11 cellular contexts compared by ENCODE assay signal in genomic region chr5:135356522-135357318, GRCh38. TPM values are rescaled to one million over a fixed set of nuclear protein-coding genes. Genes with fewer than 3 reads are reported as not detected.
DNase-seq lines count a peak whose midpoint lies in the region; ATAC-seq and TF ChIP-seq lines count a peak whose summit lies in the region.
"Had no signal": no experiment of that assay in that cellular context is flagged by ENCODE, and none has a peak within 500 bp of the region (broad histone marks: within the 10 kb centered on the region; RNA-seq: fewer than 3 reads in every experiment).

No MANE protein-coding gene starts in this region.

- H3K9me3 ChIP-seq in Caco-2: no peaks in the 10 kb centered on the region

- ATAC-seq in left cardiac atrium (peak; percentile 94 to 96), sciatic nerve (peak; percentile 95), T-cell (replicated peaks in 1 of 4) (no peak)
- ATAC-seq: activated CD8-positive, alpha-beta T cell treated with anti-CD3 and anti-CD28 coated beads, Interleukin-2, amount 10 ng/mL, durations not matched to agents 7 days and 5 days; Panc1 had no signal

- BruUV-seq in Caco-2 (replicated peaks; lab: Mats Ljungman, UMichigan): no TSS peak

- H3K27me3 ChIP-seq in Caco-2 (replicated peaks; ENCODE audit: control insufficient read depth, insufficient read depth, low read length): no peaks in the 10 kb centered on the region

- H3K4me3 ChIP-seq in astrocyte of the spinal cord (ENCODE audit: low read depth, low read length) (no peak overlapping the region), Caco-2 (ENCODE audit: low read depth, low read length) (no peak overlapping the region)

- H3K4me1 Mint-ChIP-seq in T-cell (peaks cover 11 to 13% (median 11%) of the 10 kb centered on the region in 3 donors), Caco-2 (ENCODE audit: low read depth, unreplicated experiment) (no peaks in the 10 kb centered on the region)

- H3K36me3 Mint-ChIP-seq in T-cell (peaks cover 48% of the 10 kb centered on the region), Caco-2 (ENCODE audit: insufficient read depth, unreplicated experiment) (peaks cover 73% of the 10 kb centered on the region)

- H3K27me3 Mint-ChIP-seq in T-cell (no peaks in the 10 kb centered on the region), Caco-2 (ENCODE audit: insufficient read depth, unreplicated experiment) (no peaks in the 10 kb centered on the region)
- H3K27me3 Mint-ChIP-seq: naive B cell had no signal

- TF ChIP-seq CTCF in astrocyte of the spinal cord (IDR thresholded peaks at IDR 0.05; ENCODE audit: low read depth, low read length): no peak
- TF ChIP-seq CTCF in Caco-2 (IDR thresholded peaks at IDR 0.05; ENCODE audit: insufficient read depth in 1 of 2, low read depth in 1 of 2, low read length in 1 of 2, severe bottlenecking in 1 of 2, unreplicated experiment in 1 of 2): no peak

- CTCF ChIA-PET in T-cell (lab: Charles Lee) (no interaction called here), Caco-2 (lab: Charles Lee) (no interaction called here)

- peaks cover 1% of the 10 kb centered on the region for H3K36me3 ChIP-seq in Caco-2 (ENCODE audit: control insufficient read depth, insufficient read depth, low read length)

- H3K4me3 Mint-ChIP-seq in T-cell (no peak overlapping the region), Caco-2 (ENCODE audit: unreplicated experiment) (no peak overlapping the region)
- H3K4me3 Mint-ChIP-seq: activated CD8-positive, alpha-beta T cell treated with anti-CD3 and anti-CD28 coated beads, Interleukin-2, amount 10 ng/mL, durations not matched to agents 7 days and 5 days; naive B cell had no signal

- DNase-seq in EL: peak; percentile 75
- peak; percentile 61 for DNase-seq in astrocyte of the spinal cord (ENCODE audit: low read depth, low spot score)
- peak; percentile 89 for DNase-seq in left cardiac atrium
- peak; percentile 85 for DNase-seq in sciatic nerve (ENCODE audit: low spot score)
- no peak for DNase-seq in Kasumi-1 (lab: John Stamatoyannopoulos, UW)
- no peak for DNase-seq in T-cell
- no peak for DNase-seq in Caco-2
- no peak for DNase-seq in SKM-1 treated with dmso at 0.1 percent for 144 hours (lab: John Stamatoyannopoulos, UW; ENCODE audit: unreplicated experiment)
- DNase-seq: activated CD8-positive, alpha-beta T cell treated with anti-CD3 and anti-CD28 coated beads, Interleukin-2, amount 10 ng/mL, durations not matched to agents 7 days and 5 days; naive B cell had no signal

- no peaks in the 10 kb centered on the region for H3K4me1 ChIP-seq in Caco-2

- H3K9me3 Mint-ChIP-seq in T-cell (no peaks in the 10 kb centered on the region), Caco-2 (ENCODE audit: unreplicated experiment) (no peaks in the 10 kb centered on the region)
- H3K9me3 Mint-ChIP-seq: naive B cell had no signal

- POLR2A ChIA-PET in T-cell (lab: Charles Lee): no interaction called here
- POLR2A ChIA-PET in Caco-2 (lab: Charles Lee): no interaction called here

- in situ Hi-C loops in astrocyte of the spinal cord (cut with HindIII; ENCODE audit: low sequenced_read_pairs): no loop called here

- intact Hi-C loops in left cardiac atrium (cut with DNase I) (no loop called here), sciatic nerve (cut with DNase I) (no loop called here), Caco-2 (cut with micrococcal nuclease; ENCODE audit: unreplicated experiment) (no loop called here)

- H3K27ac Mint-ChIP-seq in T-cell: no peak overlapping the region
- H3K27ac Mint-ChIP-seq in Caco-2 (ENCODE audit: unreplicated experiment): no peak overlapping the region
- H3K27ac Mint-ChIP-seq: activated CD8-positive, alpha-beta T cell treated with anti-CD3 and anti-CD28 coated beads, Interleukin-2, amount 10 ng/mL, durations not matched to agents 7 days and 5 days had no signal

RNA-seq across cellular contexts. Expression of gene MACROH2A1, which starts 42.3 kb away (rescaled TPM):
- 100 to 1,000 TPM; 101 to 138 TPM for total RNA-seq in left cardiac atrium
- 129 TPM for total RNA-seq in sciatic nerve
- 100 to 1,000 TPM; 111 to 136 (median 133) TPM for total RNA-seq in T-cell
- 236 and 269 TPM in 2 replicates for total RNA-seq in Caco-2 (2022)

Comparison
In these comparisons a context has a peak if more than half of its experiments do, and no peak if none do; other contexts are left out.
1. DNase-seq: peak in EL (single experiment), astrocyte of the spinal cord (single experiment), left cardiac atrium (single experiment) and sciatic nerve (single experiment); none in Kasumi-1 (0 of 2), T-cell (0 of 34), Caco-2 (0 of 2) and SKM-1 treated with dmso at 0.1 percent for 144 hours (single experiment).
2. ATAC-seq: peak in left cardiac atrium (2 of 2) and sciatic nerve (single experiment); none in T-cell (0 of 4).